In genomic region chr2:237421542-237422047, GRCh38 we compare ENCODE assay signal across 8 cellular contexts.
DNase-seq lines count a peak whose midpoint lies in the region; ATAC-seq lines count a peak whose summit lies in the region.

No MANE protein-coding gene starts in this region.

- peaks cover 14% of the 10 kb centered on the region for H3K4me1 Mint-ChIP-seq in central memory CD8-positive, alpha-beta T cell

- DNase-seq in SIG-M5 treated with dmso at 0.1 percent for 504 hours (lab: John Stamatoyannopoulos, UW; ENCODE audit: unreplicated experiment) (peak; percentile 24), SIG-M5 (lab: John Stamatoyannopoulos, UW) (no peak), NCI-H2171 (lab: John Stamatoyannopoulos, UW) (peak; percentile 18), left kidney (ENCODE audit: low read depth, low spot score) (peak; percentile 95)
- DNase-seq in activated CD4-positive, CD25-positive, alpha-beta regulatory T cell treated with anti-CD3 and anti-CD28 coated beads, Interleukin-2, amount 50 U/mL, for 16 hours (ENCODE audit: low read depth, low spot score): peak; percentile 53
- peak; percentile 60 to 67 for DNase-seq in central memory CD8-positive, alpha-beta T cell (ENCODE audit: low spot score in 2 of 2)
- peak; percentile 82 to 83 for DNase-seq in stimulated activated CD4-positive, alpha-beta T cell treated with anti-CD3 and anti-CD28 coated beads, Interleukin-1b, Interleukin-23, amount 100 ng/mL, for 4 hours (ENCODE audit: low read depth in 2 of 2)

- no peaks in the 10 kb centered on the region for H3K9me3 Mint-ChIP-seq in central memory CD8-positive, alpha-beta T cell

- H3K4me3 Mint-ChIP-seq in central memory CD8-positive, alpha-beta T cell: peak overlapping the region; percentile 64

- H3K27me3 Mint-ChIP-seq in central memory CD8-positive, alpha-beta T cell: no peaks in the 10 kb centered on the region

- ATAC-seq in central memory CD8-positive, alpha-beta T cell (replicated peaks; ENCODE audit: extremely low read depth, poor library complexity, severe bottlenecking): peak; percentile 77
- ATAC-seq in HG03095 (IDR thresholded peaks at IDR 0.05; ENCODE audit: unreplicated experiment): no peak

- no peaks in the 10 kb centered on the region for H3K36me3 Mint-ChIP-seq in central memory CD8-positive, alpha-beta T cell (ENCODE audit: insufficient read depth)

- peak overlapping the region; percentile 35 for H3K27ac Mint-ChIP-seq in central memory CD8-positive, alpha-beta T cell (ENCODE audit: low read depth)
